1 cellular context compared by ENCODE assay signal in genomic region chr5:1294839-1295649, GRCh38.
TF ChIP-seq lines count a peak whose summit lies in the region.

TSS of gene TERT (minus strand) at chr5:1295068. CDS start at chr5:1294989, 79 bp downstream.

TF ChIP-seq in H1, 55 proteins besides CTCF, POLR2A, EP300 and RAD21 (continued from another document):
- TF ChIP-seq TCF12 (IDR thresholded peaks at IDR 0.05; ENCODE audit: low read depth, low read length) (no peak), GTF2F1 (IDR thresholded peaks at IDR 0.05; ENCODE audit: borderline replicate concordance, low read depth, low read length) (no peak), RFX5 (IDR thresholded peaks at IDR 0.05; ENCODE audit: borderline replicate concordance, low read depth, low read length) (no peak), USF2 (IDR thresholded peaks at IDR 0.05; ENCODE audit: low read length) (no peak), BACH1 (IDR thresholded peaks at IDR 0.05; ENCODE audit: low read length) (0 out of 2 replicates have a peak, but pooled peaks have one; percentile 15), YY1 (IDR thresholded peaks at IDR 0.05; ENCODE audit: low read depth, low read length) (no peak), KDM4A (IDR thresholded peaks at IDR 0.05; ENCODE audit: low read depth, low read length, severe bottlenecking) (peak; percentile 91), MAFK (IDR thresholded peaks at IDR 0.05; ENCODE audit: low read depth, low read length) (no peak), GABPA (IDR thresholded peaks at IDR 0.05; ENCODE audit: borderline replicate concordance, insufficient read depth, low read length) (no peak), BCL11A (IDR thresholded peaks at IDR 0.05; ENCODE audit: low read depth in 2 of 2, low read length in 2 of 2) (no peak), CHD7 (IDR thresholded peaks at IDR 0.05; ENCODE audit: insufficient replicate concordance, low read length) (no peak), TBP (IDR thresholded peaks at IDR 0.05; ENCODE audit: low read depth, low read length) (no peak), NANOG (IDR thresholded peaks at IDR 0.05; ENCODE audit: insufficient read depth, low read depth, low read length, poor library complexity, severe bottlenecking) (no peak), E2F6 (IDR thresholded peaks at IDR 0.05) (no peak), ATF2 (IDR thresholded peaks at IDR 0.05; ENCODE audit: low read length) (no peak), CBX8 (IDR thresholded peaks at IDR 0.05; ENCODE audit: borderline replicate concordance, low read depth, low read length) (no peak), TEAD4 (IDR thresholded peaks at IDR 0.05; ENCODE audit: low read depth, low read length) (no peak), RXRA (IDR thresholded peaks at IDR 0.05; ENCODE audit: insufficient read depth, low read depth, low read length) (no peak), SAP30 (IDR thresholded peaks at IDR 0.05; ENCODE audit: insufficient read depth, insufficient replicate concordance, low read length) (no peak), ZNF274 (IDR thresholded peaks at IDR 0.05; ENCODE audit: borderline replicate concordance, extremely low read depth, low read length) (no peak), TAF1 (IDR thresholded peaks at IDR 0.05; ENCODE audit: low read depth, low read length) (0 out of 2 replicates have a peak, but pooled peaks have one; percentile 18), CBX5 (IDR thresholded peaks at IDR 0.05; ENCODE audit: low read depth, low read length) (no peak), CTBP2 (IDR thresholded peaks at IDR 0.05; ENCODE audit: borderline replicate concordance, insufficient read depth, insufficient read length, low read length) (no peak), SRF (IDR thresholded peaks at IDR 0.05; ENCODE audit: low read depth, low read length) (no peak), BRCA1 (IDR thresholded peaks at IDR 0.05; ENCODE audit: low read depth, low read length) (no peak), FOSL1 (IDR thresholded peaks at IDR 0.05; ENCODE audit: insufficient read depth, low read depth, low read length) (no peak), EGR1 (IDR thresholded peaks at IDR 0.05; ENCODE audit: borderline replicate concordance, low read depth, low read length) (no peak), KDM1A (IDR thresholded peaks at IDR 0.05; ENCODE audit: borderline replicate concordance, low read length) (no peak), KDM5A (IDR thresholded peaks at IDR 0.05; ENCODE audit: low read length) (no peak), HDAC6 (IDR thresholded peaks at IDR 0.05; ENCODE audit: low read depth, low read length) (no peak), SIRT6 (IDR thresholded peaks at IDR 0.05; ENCODE audit: low read length) (no peak), CHD2 (IDR thresholded peaks at IDR 0.05; ENCODE audit: low read length) (no peak), CHD1 (IDR thresholded peaks at IDR 0.05; ENCODE audit: low read depth, low read length) (no peak), PHF8 (conservative IDR thresholded peaks at IDR 0.05; ENCODE audit: low read depth, low read length) (0 out of 2 replicates have a peak, but pooled peaks have one; percentile 44), SP1 (IDR thresholded peaks at IDR 0.05; ENCODE audit: low read depth, low read length) (no peak), CEBPB (IDR thresholded peaks at IDR 0.05; ENCODE audit: low read depth, low read length) (no peak)
